In genomic region chr3:107938128-107938527, GRCh38 we compare ENCODE assay signal across 9 cellular contexts.
DNase-seq lines count a peak whose midpoint lies in the region; FAIRE-seq and TF ChIP-seq lines count a peak whose summit lies in the region.
"Had no signal": no experiment of that assay in that cellular context is flagged by ENCODE, and none has a peak within 500 bp of the region (broad histone marks: within the 10 kb centered on the region; RNA-seq: fewer than 3 reads in every experiment).

No MANE protein-coding gene starts in this region.

- peak; percentile 59 for TF ChIP-seq CTCF in LNCaP clone FGC (IDR thresholded peaks at IDR 0.05; ENCODE audit: control insufficient read depth, extremely low read depth, insufficient read depth)
- TF ChIP-seq CTCF in astrocyte of the spinal cord (IDR thresholded peaks at IDR 0.05; ENCODE audit: low read depth, low read length) = peak; percentile 52
- peak; percentile 46 for TF ChIP-seq CTCF in kidney (IDR thresholded peaks at IDR 0.05; ENCODE audit: borderline replicate concordance, extremely low read depth, insufficient read depth)

- peak; percentile 61 for DNase-seq in DMS53 (lab: John Stamatoyannopoulos, UW)
- no peak for DNase-seq in DMS53 treated with DMSO at 0.1 percent for 48 hours (lab: John Stamatoyannopoulos, UW; ENCODE audit: unreplicated experiment)
- no peak for DNase-seq in LNCaP clone FGC (ENCODE audit: low read depth)
- peak; percentile 54 for DNase-seq in astrocyte of the spinal cord (ENCODE audit: low read depth, low spot score)
- no peak for DNase-seq in kidney
- no peak for DNase-seq in superior temporal gyrus (ENCODE audit: extremely low spot score)
- no peak for DNase-seq in activated gamma-delta T cell (lab: John Stamatoyannopoulos, UW)
- DNase-seq in activated naive CD4-positive, alpha-beta T cell treated with anti-CD3 and anti-CD28 coated beads, Interleukin-2, amount 50 U/mL, for 16 hours = no peak

- H3K27ac ChIP-seq in kidney (ENCODE audit: low read depth in 2 of 2, low read length in 2 of 2) = no peak overlapping the region

- no peaks in the 10 kb centered on the region for H3K9me3 ChIP-seq in kidney (ENCODE audit: control insufficient read depth in 1 of 2, low read length in 2 of 2)

- H3K4me3 ChIP-seq in LNCaP clone FGC (ENCODE audit: low read depth, low read length) (no peak overlapping the region), astrocyte of the spinal cord (ENCODE audit: low read depth, low read length) (no peak overlapping the region), kidney (ENCODE audit: low read length in 2 of 2) (no peak overlapping the region)

- no peaks in the 10 kb centered on the region for H3K36me3 ChIP-seq in kidney (ENCODE audit: control insufficient read depth in 1 of 2, insufficient read depth in 2 of 2, low read length in 2 of 2)

- intact Hi-C loops in kidney (cut with DNase I) = no loop called here

- H3K4me1 ChIP-seq in kidney (ENCODE audit: control insufficient read depth in 1 of 2, insufficient read depth in 1 of 2, low read depth in 1 of 2, low read length in 2 of 2) = no peaks in the 10 kb centered on the region

- in situ Hi-C loops in astrocyte of the spinal cord (cut with HindIII; ENCODE audit: low sequenced_read_pairs) = no loop called here

- FAIRE-seq in kidney (lab: Jason Lieb, UNC) = no peak
- FAIRE-seq: A204.1 had no signal

- no peak overlapping the region for H3K9ac ChIP-seq in kidney (ENCODE audit: low read length in 2 of 2)

Comparison
In these comparisons a context has a peak if more than half of its experiments do, and no peak if none do; other contexts are left out.
1. DNase-seq: peak in DMS53 (single experiment) and astrocyte of the spinal cord (single experiment); none in DMS53 treated with DMSO at 0.1 percent for 48 hours (single experiment), LNCaP clone FGC (single experiment), kidney (single experiment), superior temporal gyrus (single experiment), activated gamma-delta T cell (single experiment) and activated naive CD4-positive, alpha-beta T cell treated with anti-CD3 and anti-CD28 coated beads, Interleukin-2, amount 50 U/mL, for 16 hours (single experiment).
2. Peak in every context shown above with its lines, with median percentiles within 50 percentile points of each other: CTCF ChIP-seq.